Comparison of ENCODE assay signal across 37 cellular contexts in the genomic region with DNA sequence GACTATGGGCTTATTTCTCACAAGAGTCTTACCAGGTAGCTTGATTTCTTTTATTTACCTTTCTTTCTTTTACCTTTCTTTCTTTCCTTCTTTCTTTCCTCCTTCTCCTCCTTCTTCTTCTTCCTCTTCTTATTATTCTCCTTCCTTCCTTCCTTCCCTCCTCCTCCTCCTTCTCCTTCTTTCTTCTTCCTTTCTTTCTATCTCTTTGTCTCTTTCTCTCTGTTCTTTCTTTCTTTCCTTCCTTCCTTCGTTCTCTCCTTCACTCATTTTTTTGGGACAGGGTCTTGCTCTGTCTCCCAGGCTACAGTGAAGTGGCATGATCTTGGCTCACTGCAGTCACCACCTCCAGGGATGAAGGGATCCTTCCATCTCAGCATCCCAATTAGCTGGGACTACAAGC.
"Had no signal": no experiment of that assay in that cellular context is flagged by ENCODE, and none has a peak within 500 bp of the region (broad histone marks: within the 10 kb centered on the region; RNA-seq: fewer than 3 reads in every experiment).

No MANE protein-coding gene starts in this region.

- DNase-seq: activated CD4-positive, alpha-beta memory T cell treated with anti-CD3 and anti-CD28 coated beads, Interleukin-2, amount 10 ng/mL, durations not matched to agents 7 days and 5 days; activated CD4-positive, alpha-beta T cell treated with anti-CD3 and anti-CD28 coated beads for 1 hour; activated CD4-positive, alpha-beta T cell treated with anti-CD3 and anti-CD28 coated beads for 36 hours; activated CD4-positive, alpha-beta T cell treated with anti-CD3 and anti-CD28 coated beads for 48 hours; activated CD4-positive, alpha-beta T cell treated with anti-CD3 and anti-CD28 coated beads, Interleukin-2, amount 10 ng/mL, durations not matched to agents 7 days and 5 days; activated CD4-positive, alpha-beta T cell treated with anti-CD3 and anti-CD28 coated beads, Interleukin-2, amount 50 U/mL, for 48 hours; activated CD4-positive, CD25-positive, alpha-beta regulatory T cell; activated CD8-positive, alpha-beta memory T cell treated with anti-CD3 and anti-CD28 coated beads for 24 hours; activated CD8-positive, alpha-beta memory T cell treated with anti-CD3 and anti-CD28 coated beads, Interleukin-2, amount 10 ng/mL, durations not matched to agents 7 days and 5 days; activated CD8-positive, alpha-beta memory T cell treated with anti-CD3 and anti-CD28 coated beads, Interleukin-2, amount 50 U/mL, for 48 hours; activated CD8-positive, alpha-beta T cell treated with anti-CD3 and anti-CD28 coated beads, Interleukin-2, amount 10 ng/mL, durations not matched to agents 7 days and 5 days; activated effector memory CD4-positive, alpha-beta T cell treated with Interleukin-2 at 50 U/mL for 16 hours; activated gamma-delta T cell; activated naive CD4-positive, alpha-beta T cell treated with anti-CD3 and anti-CD28 coated beads, Interleukin-2, amount 10 ng/mL, durations not matched to agents 7 days and 5 days; activated naive CD4-positive, alpha-beta T cell treated with Interleukin-2 at 50 U/mL for 16 hours; activated naive CD8-positive, alpha-beta T cell treated with anti-CD3 and anti-CD28 coated beads, Interleukin-2, amount 10 ng/mL, durations not matched to agents 7 days and 5 days; activated naive CD8-positive, alpha-beta T cell treated with anti-CD3 and anti-CD28 coated beads, Interleukin-2, amount 50 U/mL, for 24 hours; activated T-cell treated with anti-CD3 and anti-CD28 coated beads, Interleukin-2, amount 50 U/mL, for 24 hours; activated T-cell treated with anti-CD3 and anti-CD28 coated beads, Interleukin-2, amount 50 U/mL, for 48 hours; amygdala; anterior cingulate cortex; body of pancreas; brain microvascular endothelial cell; central memory CD4-positive, alpha-beta T cell; T-helper 1 cell; T-helper 2 cell; T-helper 9 cell had no signal

- H3K27me3 Mint-ChIP-seq: activated naive CD8-positive, alpha-beta T cell treated with anti-CD3 and anti-CD28 coated beads, Interleukin-2, amount 10 ng/mL, durations not matched to agents 7 days and 5 days had no signal

- H3K4me1 ChIP-seq: ascending aorta, body of pancreas, breast epithelium had no signal

- H3K36me3 Mint-ChIP-seq: activated CD8-positive, alpha-beta memory T cell treated with anti-CD3 and anti-CD28 coated beads, Interleukin-2, amount 10 ng/mL, durations not matched to agents 7 days and 5 days; activated naive CD4-positive, alpha-beta T cell treated with anti-CD3 and anti-CD28 coated beads, Interleukin-2, amount 10 ng/mL, durations not matched to agents 7 days and 5 days; activated naive CD4-positive, alpha-beta T cell treated with anti-CD3 and anti-CD28 coated beads, Interleukin-2, amount 50 U/mL, for 24 hours; activated naive CD8-positive, alpha-beta T cell; activated naive CD8-positive, alpha-beta T cell treated with anti-CD3 and anti-CD28 coated beads, Interleukin-2, amount 10 ng/mL, durations not matched to agents 7 days and 5 days had no signal

- FAIRE-seq: TTC549 had no signal

- ATAC-seq: activated CD4-positive, alpha-beta T cell treated with anti-CD3 and anti-CD28 coated beads for 36 hours; activated CD4-positive, CD25-positive, alpha-beta regulatory T cell treated with anti-CD3 and anti-CD28 coated beads, Interleukin-2, amount 50 U/mL, for 24 hours; activated CD8-positive, alpha-beta memory T cell treated with anti-CD3 and anti-CD28 coated beads, Interleukin-2, amount 10 ng/mL, durations not matched to agents 7 days and 5 days; activated CD8-positive, alpha-beta T cell treated with anti-CD3 and anti-CD28 coated beads, Interleukin-2, amount 10 ng/mL, durations not matched to agents 7 days and 5 days; activated naive CD8-positive, alpha-beta T cell treated with anti-CD3 and anti-CD28 coated beads, Interleukin-2, amount 50 U/mL, for 24 hours; body of pancreas had no signal

- H3K27me3 ChIP-seq: ascending aorta, body of pancreas, brain microvascular endothelial cell, breast epithelium had no signal

- H3K9me3 ChIP-seq: ascending aorta, body of pancreas, breast epithelium had no signal

- H3K27ac ChIP-seq: ascending aorta, body of pancreas, brain microvascular endothelial cell, breast epithelium, VCaP had no signal

- H3K4me3 Mint-ChIP-seq: activated CD4-positive, alpha-beta memory T cell treated with anti-CD3 and anti-CD28 coated beads, Interleukin-2, amount 10 ng/mL, durations not matched to agents 7 days and 5 days; activated CD4-positive, alpha-beta T cell treated with anti-CD3 and anti-CD28 coated beads for 36 hours; activated CD4-positive, alpha-beta T cell treated with anti-CD3 and anti-CD28 coated beads, Interleukin-2, amount 10 ng/mL, durations not matched to agents 7 days and 5 days; activated CD8-positive, alpha-beta memory T cell treated with anti-CD3 and anti-CD28 coated beads, Interleukin-2, amount 10 ng/mL, durations not matched to agents 7 days and 5 days; activated CD8-positive, alpha-beta T cell treated with anti-CD3 and anti-CD28 coated beads, Interleukin-2, amount 10 ng/mL, durations not matched to agents 7 days and 5 days; activated naive CD4-positive, alpha-beta T cell treated with anti-CD3 and anti-CD28 coated beads, Interleukin-2, amount 10 ng/mL, durations not matched to agents 7 days and 5 days; activated naive CD4-positive, alpha-beta T cell treated with anti-CD3 and anti-CD28 coated beads, Interleukin-2, amount 50 U/mL, for 24 hours; activated naive CD8-positive, alpha-beta T cell; activated naive CD8-positive, alpha-beta T cell treated with anti-CD3 and anti-CD28 coated beads, Interleukin-2, amount 10 ng/mL, durations not matched to agents 7 days and 5 days; activated naive CD8-positive, alpha-beta T cell treated with anti-CD3 and anti-CD28 coated beads, Interleukin-2, amount 50 U/mL, for 24 hours; activated T-cell treated with anti-CD3 and anti-CD28 coated beads, Interleukin-2, amount 50 U/mL, for 24 hours; T-helper 1 cell treated with Interleukin-12 subunit alpha and Interleukin-12 subunit beta and Interleukin-4 antibody, amounts not matched to agents 30 μg/mL and 1 μg/mL, for 36 hours; T-helper 2 cell treated with Interferon-gamma antibody and Interleukin-4, amounts not matched to agents 5 μg/mL and 100 μg/mL, for 36 hours had no signal

- H3K4me3 ChIP-seq: ascending aorta, body of pancreas, breast epithelium had no signal

- H3K27ac Mint-ChIP-seq: activated CD4-positive, alpha-beta memory T cell treated with anti-CD3 and anti-CD28 coated beads, Interleukin-2, amount 10 ng/mL, durations not matched to agents 7 days and 5 days; activated CD4-positive, alpha-beta T cell treated with anti-CD3 and anti-CD28 coated beads for 36 hours; activated CD4-positive, alpha-beta T cell treated with anti-CD3 and anti-CD28 coated beads, Interleukin-2, amount 10 ng/mL, durations not matched to agents 7 days and 5 days; activated CD8-positive, alpha-beta memory T cell treated with anti-CD3 and anti-CD28 coated beads, Interleukin-2, amount 10 ng/mL, durations not matched to agents 7 days and 5 days; activated CD8-positive, alpha-beta T cell treated with anti-CD3 and anti-CD28 coated beads, Interleukin-2, amount 10 ng/mL, durations not matched to agents 7 days and 5 days; activated naive CD4-positive, alpha-beta T cell treated with anti-CD3 and anti-CD28 coated beads, Interleukin-2, amount 10 ng/mL, durations not matched to agents 7 days and 5 days; activated naive CD4-positive, alpha-beta T cell treated with anti-CD3 and anti-CD28 coated beads, Interleukin-2, amount 50 U/mL, for 24 hours; activated naive CD8-positive, alpha-beta T cell; activated naive CD8-positive, alpha-beta T cell treated with anti-CD3 and anti-CD28 coated beads, Interleukin-2, amount 10 ng/mL, durations not matched to agents 7 days and 5 days; activated naive CD8-positive, alpha-beta T cell treated with anti-CD3 and anti-CD28 coated beads, Interleukin-2, amount 50 U/mL, for 24 hours; activated T-cell treated with anti-CD3 and anti-CD28 coated beads, Interleukin-2, amount 50 U/mL, for 24 hours; activated T-helper 2 cell treated with anti-CD3 and anti-CD28 coated beads, Interferon-gamma antibody, Interleukin-2, Interleukin-4, amounts not matched to agents 10 μg/mL and 5 μg/mL and 100 μg/mL, durations not matched to agents 14 hours and 24 hours and 36 hours; T-helper 1 cell treated with Interleukin-12 subunit alpha and Interleukin-12 subunit beta and Interleukin-4 antibody, amounts not matched to agents 30 μg/mL and 1 μg/mL, for 36 hours; T-helper 2 cell treated with Interferon-gamma antibody and Interleukin-4, amounts not matched to agents 5 μg/mL and 100 μg/mL, for 36 hours had no signal

- H3K9me3 Mint-ChIP-seq: activated CD4-positive, alpha-beta T cell treated with anti-CD3 and anti-CD28 coated beads, Interleukin-2, amount 10 ng/mL, durations not matched to agents 7 days and 5 days; T-helper 1 cell treated with Interleukin-12 subunit alpha and Interleukin-12 subunit beta and Interleukin-4 antibody, amounts not matched to agents 30 μg/mL and 1 μg/mL, for 36 hours; T-helper 2 cell treated with Interferon-gamma antibody and Interleukin-4, amounts not matched to agents 5 μg/mL and 100 μg/mL, for 36 hours had no signal

- H3K4me1 Mint-ChIP-seq: activated CD4-positive, alpha-beta memory T cell treated with anti-CD3 and anti-CD28 coated beads, Interleukin-2, amount 10 ng/mL, durations not matched to agents 7 days and 5 days; activated CD4-positive, alpha-beta T cell treated with anti-CD3 and anti-CD28 coated beads for 36 hours; activated CD4-positive, alpha-beta T cell treated with anti-CD3 and anti-CD28 coated beads, Interleukin-2, amount 10 ng/mL, durations not matched to agents 7 days and 5 days; activated CD8-positive, alpha-beta memory T cell treated with anti-CD3 and anti-CD28 coated beads, Interleukin-2, amount 10 ng/mL, durations not matched to agents 7 days and 5 days; activated naive CD4-positive, alpha-beta T cell treated with anti-CD3 and anti-CD28 coated beads, Interleukin-2, amount 10 ng/mL, durations not matched to agents 7 days and 5 days; activated naive CD4-positive, alpha-beta T cell treated with anti-CD3 and anti-CD28 coated beads, Interleukin-2, amount 50 U/mL, for 24 hours; activated naive CD8-positive, alpha-beta T cell treated with anti-CD3 and anti-CD28 coated beads, Interleukin-2, amount 10 ng/mL, durations not matched to agents 7 days and 5 days; activated naive CD8-positive, alpha-beta T cell treated with anti-CD3 and anti-CD28 coated beads, Interleukin-2, amount 50 U/mL, for 24 hours had no signal

- H3K36me3 ChIP-seq: ascending aorta, brain microvascular endothelial cell, breast epithelium had no signal
